Comparison of ENCODE assay signal across 33 cellular contexts in the genomic region with DNA sequence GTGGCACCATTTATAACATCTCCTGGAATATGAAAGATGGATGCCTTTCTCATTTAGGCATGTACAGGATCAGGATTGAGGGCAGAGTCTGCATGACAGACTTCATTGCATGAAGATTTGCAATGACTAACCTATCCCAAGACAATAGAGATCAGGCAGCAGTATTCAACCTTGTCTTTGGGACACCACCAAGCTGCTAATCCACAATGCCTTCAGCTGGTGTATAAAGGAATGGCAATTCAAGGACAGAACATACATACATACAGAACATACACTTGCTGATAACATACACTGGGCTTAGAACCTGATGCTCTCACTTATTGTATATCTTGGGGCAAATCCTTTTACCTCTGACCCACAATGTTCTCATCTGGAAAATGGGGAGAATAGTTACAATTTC. TPM values are rescaled to one million over a fixed set of nuclear protein-coding genes. Genes with fewer than 3 reads are reported as not detected.
"Had no signal": no experiment of that assay in that cellular context is flagged by ENCODE, and none has a peak within 500 bp of the region (broad histone marks: within the 10 kb centered on the region; RNA-seq: fewer than 3 reads in every experiment).

No MANE protein-coding gene starts in this region.

- H3K4me1 Mint-ChIP-seq: activated naive CD4-positive, alpha-beta T cell treated with anti-CD3 and anti-CD28 coated beads, Interleukin-2, amount 10 ng/mL, durations not matched to agents 7 days and 5 days; activated naive CD8-positive, alpha-beta T cell treated with anti-CD3 and anti-CD28 coated beads, Interleukin-2, amount 50 U/mL, for 24 hours; central memory CD8-positive, alpha-beta T cell had no signal

- H3K4me3 ChIP-seq: K562, PC-9 had no signal

- FAIRE-seq: K562, RCC 7860 had no signal

- H3K9me3 Mint-ChIP-seq: activated naive CD4-positive, alpha-beta T cell treated with anti-CD3 and anti-CD28 coated beads, Interleukin-2, amount 10 ng/mL, durations not matched to agents 7 days and 5 days; activated naive CD8-positive, alpha-beta T cell treated with anti-CD3 and anti-CD28 coated beads, Interleukin-2, amount 50 U/mL, for 24 hours; activated T-cell treated with anti-CD3 and anti-CD28 coated beads, Interleukin-2, amount 50 U/mL, for 4 hours; activated T-helper 1 cell treated with anti-CD3 and anti-CD28 coated beads, Interleukin-12 subunit alpha, Interleukin-12 subunit beta, Interleukin-2, Interleukin-4 antibody, amounts not matched to agents 30 ng/mL and 10 ng/mL and 1 ng/mL, durations not matched to agents 14 hours and 24 hours and 36 hours had no signal

- H3K27ac Mint-ChIP-seq: activated CD4-positive, alpha-beta memory T cell treated with anti-CD3 and anti-CD28 coated beads for 36 hours; activated naive CD4-positive, alpha-beta T cell treated with anti-CD3 and anti-CD28 coated beads, Interleukin-2, amount 10 ng/mL, durations not matched to agents 7 days and 5 days; activated naive CD8-positive, alpha-beta T cell; activated naive CD8-positive, alpha-beta T cell treated with anti-CD3 and anti-CD28 coated beads, Interleukin-2, amount 50 U/mL, for 24 hours; activated T-helper 1 cell treated with anti-CD3 and anti-CD28 coated beads, Interleukin-12 subunit alpha, Interleukin-12 subunit beta, Interleukin-2, Interleukin-4 antibody, amounts not matched to agents 30 ng/mL and 10 ng/mL and 1 ng/mL, durations not matched to agents 14 hours and 24 hours and 36 hours had no signal

- H3K36me3 ChIP-seq: brain microvascular endothelial cell had no signal

- H3K27ac ChIP-seq: brain microvascular endothelial cell, PC-9, RWPE1 had no signal

- H3K27me3 Mint-ChIP-seq: activated CD4-positive, alpha-beta memory T cell treated with anti-CD3 and anti-CD28 coated beads for 36 hours; activated naive CD4-positive, alpha-beta T cell treated with anti-CD3 and anti-CD28 coated beads, Interleukin-2, amount 10 ng/mL, durations not matched to agents 7 days and 5 days; activated naive CD8-positive, alpha-beta T cell; central memory CD8-positive, alpha-beta T cell had no signal

- H3K4me3 Mint-ChIP-seq: activated CD4-positive, alpha-beta memory T cell treated with anti-CD3 and anti-CD28 coated beads for 36 hours; activated naive CD4-positive, alpha-beta T cell treated with anti-CD3 and anti-CD28 coated beads, Interleukin-2, amount 10 ng/mL, durations not matched to agents 7 days and 5 days; activated naive CD8-positive, alpha-beta T cell; activated naive CD8-positive, alpha-beta T cell treated with anti-CD3 and anti-CD28 coated beads, Interleukin-2, amount 50 U/mL, for 24 hours; activated T-cell treated with anti-CD3 and anti-CD28 coated beads, Interleukin-2, amount 50 U/mL, for 4 hours; activated T-helper 1 cell treated with anti-CD3 and anti-CD28 coated beads, Interleukin-12 subunit alpha, Interleukin-12 subunit beta, Interleukin-2, Interleukin-4 antibody, amounts not matched to agents 30 ng/mL and 10 ng/mL and 1 ng/mL, durations not matched to agents 14 hours and 24 hours and 36 hours; central memory CD8-positive, alpha-beta T cell had no signal

- ATAC-seq: activated naive CD8-positive, alpha-beta T cell treated with anti-CD3 and anti-CD28 coated beads, Interleukin-2, amount 50 U/mL, for 24 hours; activated T-cell treated with anti-CD3 and anti-CD28 coated beads, Interleukin-2, amount 50 U/mL, for 4 hours; K562; Right ventricle myocardium inferior had no signal

- H3K36me3 Mint-ChIP-seq: activated CD4-positive, alpha-beta memory T cell treated with anti-CD3 and anti-CD28 coated beads for 36 hours; activated naive CD4-positive, alpha-beta T cell treated with anti-CD3 and anti-CD28 coated beads, Interleukin-2, amount 10 ng/mL, durations not matched to agents 7 days and 5 days; activated naive CD8-positive, alpha-beta T cell had no signal

- H3K27me3 ChIP-seq: brain microvascular endothelial cell had no signal

- DNase-seq: activated CD4-positive, alpha-beta memory T cell treated with anti-CD3 and anti-CD28 coated beads for 36 hours; activated CD4-positive, alpha-beta T cell treated with anti-CD3 and anti-CD28 coated beads for 4 hours; activated CD4-positive, alpha-beta T cell treated with anti-CD3 and anti-CD28 coated beads, Interleukin-2, amount 50 U/mL, for 1 hour; activated CD4-positive, CD25-positive, alpha-beta regulatory T cell treated with anti-CD3 and anti-CD28 coated beads, Interleukin-2, amount 50 U/mL, for 72 hours; activated CD8-positive, alpha-beta memory T cell treated with anti-CD3 and anti-CD28 coated beads, Interleukin-2, amount 50 U/mL, for 4 hours; activated gamma-delta T cell treated with Interleukin-2 at 50 U/mL for 16 hours; activated naive CD4-positive, alpha-beta T cell treated with anti-CD3 and anti-CD28 coated beads, Interleukin-2, amount 10 ng/mL, durations not matched to agents 7 days and 5 days; activated naive CD8-positive, alpha-beta T cell treated with anti-CD3 and anti-CD28 coated beads, Interleukin-2, amount 50 U/mL, for 24 hours; activated T-cell treated with anti-CD3 and anti-CD28 coated beads for 4 hours; activated T-cell treated with anti-CD3 and anti-CD28 coated beads, Interleukin-2, amount 50 U/mL, for 4 hours; anterior cingulate cortex; brain microvascular endothelial cell; NCI-H1092 treated with DMSO at 0.1 percent for 48 hours; NCI-H1417; NCI-H146; NCI-H187; NCI-H2081 treated with DMSO at 0.1 percent for 48 hours; NCI-H345; NCI-H524 treated with DMSO at 0.1 percent for 48 hours; NCI-H748 treated with DMSO at 0.1 percent for 48 hours; PC-9; SIG-M5; T1000 had no signal

RNA-seq across cellular contexts. Expression of a gene that starts 11.5 kb away (rescaled TPM):
- total RNA-seq: activated CD4-positive, alpha-beta memory T cell treated with anti-CD3 and anti-CD28 coated beads for 36 hours; activated T-cell treated with anti-CD3 and anti-CD28 coated beads, Interleukin-2, amount 50 U/mL, for 4 hours; activated T-helper 1 cell treated with anti-CD3 and anti-CD28 coated beads, Interleukin-12 subunit alpha, Interleukin-12 subunit beta, Interleukin-2, Interleukin-4 antibody, amounts not matched to agents 30 ng/mL and 10 ng/mL and 1 ng/mL, durations not matched to agents 14 hours and 24 hours and 36 hours; K562; OCI-LY7; PC-9; T-helper 1 cell treated with Interleukin-12 subunit alpha and Interleukin-12 subunit beta and Interleukin-4 antibody, amounts not matched to agents 30 ng/mL and 1 ng/mL, for 36 hours; T-helper 2 cell treated with Interferon-gamma antibody and Interleukin-4, amounts not matched to agents 100 ng/mL and 5 ng/mL, for 36 hours had no signal
- polyA plus RNA-seq: K562 had no signal
